In genomic region chr12:57370084-57370483, GRCh38 we compare ENCODE assay signal across 19 cellular contexts.
DNase-seq lines count a peak whose midpoint lies in the region; ATAC-seq, FAIRE-seq and TF ChIP-seq lines count a peak whose summit lies in the region.
"Had no signal": no experiment of that assay in that cellular context is flagged by ENCODE, and none has a peak within 500 bp of the region (broad histone marks: within the 10 kb centered on the region; RNA-seq: fewer than 3 reads in every experiment).

No MANE protein-coding gene starts in this region.

- H3K79me1 ChIP-seq in IMR-90 (ENCODE audit: low read depth in 1 of 2, low read length in 2 of 2) = peaks cover 20 to 40% of the 10 kb centered on the region in 2 experiments

- peaks cover 5% of the 10 kb centered on the region; the same call in 1 of the 2 replicates for H3K9me1 ChIP-seq in IMR-90 (ENCODE audit: insufficient read depth, low read length)

- H2AK9ac ChIP-seq in IMR-90 (replicated peaks; ENCODE audit: low read depth, low read length, poor library complexity) = no peak overlapping the region

- peaks cover 9% of the 10 kb centered on the region for H3K9me3 Mint-ChIP-seq in activated naive CD4-positive, alpha-beta T cell treated with anti-CD3 and anti-CD28 coated beads for 36 hours
- peaks cover 4 to 15% of the 10 kb centered on the region in 2 donors for H3K9me3 Mint-ChIP-seq in activated naive CD4-positive, alpha-beta T cell treated with anti-CD3 and anti-CD28 coated beads, Interleukin-2, amount 50 U/mL, for 72 hours

- H3K27me3 ChIP-seq in IMR-90 (ENCODE audit: control insufficient read depth, insufficient read depth, low read length) = no peaks in the 10 kb centered on the region
- H3K27me3 ChIP-seq in GM12878 (replicated peaks in 1 of 2; ENCODE audit: control insufficient read depth in 2 of 2, insufficient read depth in 2 of 2, low read length in 1 of 2) = no peaks in the 10 kb centered on the region
- no peaks in the 10 kb centered on the region for H3K27me3 ChIP-seq in WERI-Rb-1 (ENCODE audit: insufficient read depth, low read depth, severe bottlenecking)
- H3K27me3 ChIP-seq: BLaER1 had no signal

- TF ChIP-seq POLR2A in IMR-90 (IDR thresholded peaks at IDR 0.05; ENCODE audit: low read depth, low read length) (no peak), GM12878 (IDR thresholded peaks at IDR 0.05; ENCODE audit: low read depth, low read length) (no peak)

- no peaks in the 10 kb centered on the region for H3K79me2 ChIP-seq in GM12878 (ENCODE audit: control insufficient read depth, insufficient read depth, low read length)

- FAIRE-seq in GM12878 (lab: Jason Lieb, UNC) = no peak
- FAIRE-seq: GM19239, H1 had no signal

- H3K4me2 ChIP-seq in IMR-90 (ENCODE audit: low read depth, low read length) = no peak overlapping the region
- no peak overlapping the region for H3K4me2 ChIP-seq in GM12878 (ENCODE audit: control insufficient read depth, insufficient read depth)
- H3K4me2 ChIP-seq: BLaER1 had no signal

- no peak for TF ChIP-seq CTCF in IMR-90 (conservative IDR thresholded peaks at IDR 0.05; ENCODE audit: low read depth, low read length)
- TF ChIP-seq CTCF in GM12878 (IDR thresholded peaks at IDR 0.05 in 2 of 3, conservative IDR thresholded peaks at IDR 0.05 in 1 of 3; ENCODE audit: control insufficient read depth in 2 of 3, extremely low read depth in 1 of 3, insufficient read depth in 1 of 3, low read depth in 3 of 3, low read length in 3 of 3) = no peak
- TF ChIP-seq CTCF in WERI-Rb-1 (IDR thresholded peaks at IDR 0.05; ENCODE audit: low read depth, low read length) = no peak

- H3K9me3 ChIP-seq in IMR-90 (ENCODE audit: control insufficient read depth, insufficient read depth, low read length) (peaks cover 4% of the 10 kb centered on the region), GM12878 (replicated peaks; ENCODE audit: control insufficient read depth, insufficient read depth, low read length) (no peaks in the 10 kb centered on the region; the same call in 1 of the 3 replicates), WERI-Rb-1 (ENCODE audit: severe bottlenecking) (peaks cover 6% of the 10 kb centered on the region)

- H2BK120ac ChIP-seq in IMR-90 (ENCODE audit: low read depth, low read length) = no peak overlapping the region

- H3K9ac ChIP-seq in IMR-90 (ENCODE audit: low read depth, low read length) (no peak overlapping the region), GM12878 (ENCODE audit: control insufficient read depth, insufficient read depth, low read length) (no peak overlapping the region)
- H3K9ac ChIP-seq: BLaER1, GM23248 had no signal

- TF ChIP-seq RAD21 in IMR-90 (IDR thresholded peaks at IDR 0.05; ENCODE audit: low read length) = no peak
- no peak for TF ChIP-seq RAD21 in GM12878 (IDR thresholded peaks at IDR 0.05; ENCODE audit: insufficient read depth, low read depth, low read length)

- peak; percentile 7 for DNase-seq in activated naive CD4-positive, alpha-beta T cell treated with anti-CD3 and anti-CD28 coated beads for 36 hours
- DNase-seq in activated naive CD4-positive, alpha-beta T cell treated with anti-CD3 and anti-CD28 coated beads, Interleukin-2, amount 50 U/mL, for 72 hours (ENCODE audit: low spot score in 2 of 2) = no peak
- DNase-seq in IMR-90 = no peak
- DNase-seq in GM12878 (ENCODE audit: low read depth, low spot score) = no peak
- DNase-seq in WERI-Rb-1 = no peak
- no peak for DNase-seq in NCI-H1436 treated with DMSO at 0.1 percent for 48 hours (lab: John Stamatoyannopoulos, UW)
- DNase-seq: Caco-2; CD4-positive, CD25-positive, alpha-beta regulatory T cell; DMS153; DND-41; H7; HCEC 1CT had no signal

- peak overlapping the region; percentile 27; the same call in 1 of the 2 replicates for H4K91ac ChIP-seq in IMR-90 (ENCODE audit: insufficient read depth, low read depth, low read length)

- SMC1A ChIA-PET in GM12878 (lab: Charles Lee; ENCODE audit: uncharacterized antibody, unreplicated experiment) = no interaction called here

- POLR2A ChIA-PET in IMR-90 (lab: Charles Lee; ENCODE audit: unreplicated experiment) = no interaction called here
- POLR2A ChIA-PET in GM12878 (lab: Charles Lee) = no interaction called here

- no peak overlapping the region for H4K8ac ChIP-seq in IMR-90 (ENCODE audit: low read depth in 2 of 2, low read length in 2 of 2)

- H3K4ac ChIP-seq in IMR-90 (ENCODE audit: low read depth, low read length) = no peak overlapping the region; the same call in 1 of the 2 replicates

- H3K4me1 ChIP-seq in IMR-90 (ENCODE audit: control insufficient read depth, insufficient read depth, low read length) (peaks cover 8% of the 10 kb centered on the region), GM12878 (ENCODE audit: control insufficient read depth, insufficient read depth, low read length) (no peaks in the 10 kb centered on the region)
- H3K4me1 ChIP-seq: BLaER1 had no signal

- peaks cover 7% of the 10 kb centered on the region for H3K4me1 Mint-ChIP-seq in activated naive CD4-positive, alpha-beta T cell treated with anti-CD3 and anti-CD28 coated beads for 36 hours (ENCODE audit: low read depth)
- H3K4me1 Mint-ChIP-seq: B cell had no signal

- no peak overlapping the region for H2BK15ac ChIP-seq in IMR-90 (ENCODE audit: low read depth, low read length)

- CTCF ChIA-PET in activated naive CD4-positive, alpha-beta T cell treated with anti-CD3 and anti-CD28 coated beads for 36 hours (lab: Charles Lee) = no interaction called here
- CTCF ChIA-PET in IMR-90 (lab: Yijun Ruan, JAX) = no interaction called here
- CTCF ChIA-PET in GM12878 (lab: Yijun Ruan, JAX) = no interaction called here

- H2AFZ ChIP-seq in IMR-90 (replicated peaks; ENCODE audit: low read length, poor library complexity) = no peak overlapping the region
- no peak overlapping the region for H2AFZ ChIP-seq in GM12878 (ENCODE audit: control insufficient read depth, low read depth, low read length)
- H2AFZ ChIP-seq: GM23248 had no signal

- ATAC-seq in activated naive CD4-positive, alpha-beta T cell treated with anti-CD3 and anti-CD28 coated beads, Interleukin-2, amount 50 U/mL, for 72 hours = no peak
- ATAC-seq in IMR-90 (ENCODE audit: low read depth) = no peak
- ATAC-seq in GM12878 = no peak
- ATAC-seq: CD8-positive, alpha-beta T cell had no signal

- H3K56ac ChIP-seq in IMR-90 (ENCODE audit: extremely low read depth, insufficient read depth, low read length) = no peak overlapping the region

- no peak overlapping the region for H3K4me3 Mint-ChIP-seq in activated naive CD4-positive, alpha-beta T cell treated with anti-CD3 and anti-CD28 coated beads for 36 hours
- H3K4me3 Mint-ChIP-seq: B cell; CD4-positive, CD25-positive, alpha-beta regulatory T cell; CD8-positive, alpha-beta T cell had no signal

- H2BK5ac ChIP-seq in IMR-90 (ENCODE audit: low read depth, low read length, poor library complexity, severe bottlenecking) = no peak overlapping the region

- no peak overlapping the region for H3K14ac ChIP-seq in IMR-90 (replicated peaks; ENCODE audit: low read depth, low read length)

- RAD21 ChIA-PET in GM12878 (lab: Charles Lee; ENCODE audit: unreplicated experiment) = no interaction called here

- H2BK20ac ChIP-seq in IMR-90 (ENCODE audit: low read depth, low read length) = no peak overlapping the region

- no peak overlapping the region for H4K5ac ChIP-seq in IMR-90 (ENCODE audit: low read depth, low read length)

- H3K36me3 ChIP-seq in IMR-90 (ENCODE audit: control insufficient read depth, insufficient read depth, low read length) = peaks cover 2% of the 10 kb centered on the region; the same call in 1 of the 2 replicates
- no peaks in the 10 kb centered on the region for H3K36me3 ChIP-seq in GM12878 (ENCODE audit: control insufficient read depth in 2 of 2, insufficient read depth in 2 of 2, low read length in 1 of 2)
- no peaks in the 10 kb centered on the region for H3K36me3 ChIP-seq in WERI-Rb-1

- H3K27ac Mint-ChIP-seq in activated naive CD4-positive, alpha-beta T cell treated with anti-CD3 and anti-CD28 coated beads for 36 hours = no peak overlapping the region
- no peak overlapping the region for H3K27ac Mint-ChIP-seq in activated naive CD4-positive, alpha-beta T cell treated with anti-CD3 and anti-CD28 coated beads, Interleukin-2, amount 50 U/mL, for 72 hours
- H3K27ac Mint-ChIP-seq: B cell; CD8-positive, alpha-beta T cell had no signal

- H3K23ac ChIP-seq in IMR-90 (ENCODE audit: low read depth, low read length) = no peak overlapping the region

- dilution Hi-C loops in IMR-90 (cut with HindIII; ENCODE audit: low sequenced_read_pairs, unreplicated experiment) = no loop called here

- no peak overlapping the region for H3K4me3 ChIP-seq in IMR-90 (ENCODE audit: insufficient read depth, low read depth, low read length)
- H3K4me3 ChIP-seq in GM12878 = no peak overlapping the region
- no peak overlapping the region for H3K4me3 ChIP-seq in WERI-Rb-1 (ENCODE audit: low read depth, low read length)
- H3K4me3 ChIP-seq: BLaER1, GM23248 had no signal

- intact Hi-C loops in activated naive CD4-positive, alpha-beta T cell treated with anti-CD3 and anti-CD28 coated beads for 36 hours (cut with micrococcal nuclease) = loop anchor here (5.0 kb wide), 1 partner anchor 37 kb away; no protein-coding TSS in a partner anchor
- intact Hi-C loops in IMR-90 (cut with micrococcal nuclease) = loop anchor here (5.0 kb wide), 1 partner anchor 82 kb away; no protein-coding TSS in a partner anchor
- intact Hi-C loops in GM12878 (cut with micrococcal nuclease; ENCODE audit: unreplicated experiment) = no loop called here

- no peaks in the 10 kb centered on the region for H3K27me3 Mint-ChIP-seq in activated naive CD4-positive, alpha-beta T cell treated with anti-CD3 and anti-CD28 coated beads for 36 hours (ENCODE audit: low read depth)
- H3K27me3 Mint-ChIP-seq: B cell; CD4-positive, CD25-positive, alpha-beta regulatory T cell had no signal

- WGBS in IMR-90 (ENCODE audit: extremely low coverage in 2 of 2, insufficient read length in 1 of 2), 2 experiments = no CpG with 5 or more reads among the region's 11 CpGs
- 95% methylated on average over 10 of the region's 11 CpGs for WGBS in GM12878 (ENCODE audit: insufficient coverage, insufficient replicate concordance, low lambda C conversion rate, missing lambda C conversion rate)

- H4K20me1 ChIP-seq in IMR-90 (ENCODE audit: insufficient read depth, low read length) (no peaks in the 10 kb centered on the region), GM12878 (ENCODE audit: control insufficient read depth, insufficient read depth) (no peaks in the 10 kb centered on the region)
- H4K20me1 ChIP-seq: BLaER1 had no signal

- H3K27ac ChIP-seq in IMR-90 (ENCODE audit: insufficient read depth, low read length) (peak overlapping the region; percentile 2; the same call in 1 of the 2 replicates), GM12878 (ENCODE audit: control insufficient read depth, insufficient read depth) (no peak overlapping the region), WERI-Rb-1 (no peak overlapping the region)
- H3K27ac ChIP-seq: BLaER1, C4-2B, GM23248 had no signal

- H3K36me3 Mint-ChIP-seq in activated naive CD4-positive, alpha-beta T cell treated with anti-CD3 and anti-CD28 coated beads for 36 hours (ENCODE audit: low read depth) = peaks cover 25% of the 10 kb centered on the region
- H3K36me3 Mint-ChIP-seq in activated naive CD4-positive, alpha-beta T cell treated with anti-CD3 and anti-CD28 coated beads, Interleukin-2, amount 50 U/mL, for 72 hours = peaks cover 7 to 32% of the 10 kb centered on the region in 2 donors

- peak overlapping the region; percentile 20; the same call in 1 of the 2 replicates for H3K18ac ChIP-seq in IMR-90 (ENCODE audit: low read depth, low read length)

- in situ Hi-C loops in IMR-90 (cut with MboI; ENCODE audit: low sequenced_read_pairs) (no loop called here), GM12878 (cut with MboI) (no loop called here)

- no peak overlapping the region; the same call in 1 of the 2 replicates for H2AK5ac ChIP-seq in IMR-90 (ENCODE audit: low read depth, low read length)

- TF ChIP-seq EP300 in GM12878 (IDR thresholded peaks at IDR 0.05; ENCODE audit: borderline replicate concordance in 1 of 2, control insufficient read depth in 1 of 2, low read depth in 2 of 2, low read length in 2 of 2) = no peak

- no TSS peak for BruUV-seq in IMR-90 (replicated peaks; lab: Mats Ljungman, UMichigan)
- BruUV-seq in GM12878 (replicated peaks; lab: Mats Ljungman, UMichigan) = no TSS peak
